ENCODE assay signal across 11 cellular contexts in the genomic region with DNA sequence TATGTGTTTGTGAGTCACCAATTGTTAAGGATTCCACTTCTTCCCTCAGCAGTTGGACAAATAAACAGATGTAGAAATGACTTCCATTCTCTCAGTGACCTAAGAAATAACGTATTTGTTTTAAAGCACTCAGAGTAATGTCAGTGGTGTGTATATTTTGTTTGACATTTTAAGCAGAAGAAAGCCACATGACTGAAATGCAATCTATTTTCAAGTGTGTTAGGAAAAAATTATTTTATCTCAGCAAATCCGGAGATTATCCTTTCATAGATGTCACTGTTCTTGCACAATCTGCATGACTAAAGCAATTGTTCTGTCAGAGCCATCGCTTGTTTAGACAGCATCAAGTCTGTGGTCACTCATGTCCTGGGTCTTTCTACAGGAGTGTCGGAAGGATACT.
DNase-seq lines count a peak whose midpoint lies in the region; ATAC-seq, FAIRE-seq and TF ChIP-seq lines count a peak whose summit lies in the region.
"Had no signal": no experiment of that assay in that cellular context is flagged by ENCODE, and none has a peak within 500 bp of the region (broad histone marks: within the 10 kb centered on the region; RNA-seq: fewer than 3 reads in every experiment).

No MANE protein-coding gene starts in this region.

- H3K4me1 ChIP-seq in A549 (peaks cover 73% of the 10 kb centered on the region), IMR-90 (ENCODE audit: control insufficient read depth, insufficient read depth, low read length) (peaks cover 18% of the 10 kb centered on the region), mammary epithelial cell (ENCODE audit: insufficient read depth, low read length) (peaks cover 68% of the 10 kb centered on the region)

- H3K79me1 ChIP-seq in IMR-90 (ENCODE audit: low read depth in 1 of 2, low read length in 2 of 2), result peaks cover 0 to 3% of the 10 kb centered on the region in 2 experiments; a peak in 1 of 4 replicates

- H3K23ac ChIP-seq in IMR-90 (ENCODE audit: low read depth, low read length), result no peak overlapping the region

- no peaks in the 10 kb centered on the region for H3K27me3 ChIP-seq in IMR-90 (ENCODE audit: control insufficient read depth, insufficient read depth, low read length)
- H3K27me3 ChIP-seq in mammary epithelial cell (ENCODE audit: insufficient read depth, low read length), result no peaks in the 10 kb centered on the region

- no peaks in the 10 kb centered on the region for H3K79me2 ChIP-seq in mammary epithelial cell (ENCODE audit: insufficient read depth, low read length)

- H3K4me2 ChIP-seq in A549 (peak overlapping the region; percentile 74), IMR-90 (ENCODE audit: low read depth, low read length) (peak overlapping the region; percentile 16; the same call in 1 of the 2 replicates), mammary epithelial cell (ENCODE audit: insufficient read depth, low read depth, low read length) (peak overlapping the region; percentile 65)

- ATAC-seq in A549 (peak; percentile 31 to 65; a peak in 4 of 6 replicates), IMR-90 (ENCODE audit: low read depth) (peak; percentile 72), Right ventricle myocardium inferior (no peak)
- no peak for ATAC-seq in naive thymus-derived CD8-positive, alpha-beta T cell

- TF ChIP-seq CTCF in A549 (IDR thresholded peaks at IDR 0.05) (no peak), IMR-90 (conservative IDR thresholded peaks at IDR 0.05; ENCODE audit: low read depth, low read length) (no peak), mammary epithelial cell (conservative IDR thresholded peaks at IDR 0.05 in 1 of 2, IDR thresholded peaks at IDR 0.05 in 1 of 2; ENCODE audit: extremely low read depth in 1 of 2, insufficient read depth in 1 of 2, low read depth in 1 of 2, low read length in 2 of 2) (no peak)

- H3K9me3 ChIP-seq in A549 (no peaks in the 10 kb centered on the region), IMR-90 (ENCODE audit: control insufficient read depth, insufficient read depth, low read length) (no peaks in the 10 kb centered on the region), mammary epithelial cell (replicated peaks; ENCODE audit: insufficient read depth, low read length) (no peaks in the 10 kb centered on the region)

- no peak overlapping the region for H3K56ac ChIP-seq in IMR-90 (ENCODE audit: extremely low read depth, insufficient read depth, low read length)

- no peak overlapping the region for H2BK20ac ChIP-seq in IMR-90 (ENCODE audit: low read depth, low read length)

- no peak overlapping the region for H4K91ac ChIP-seq in IMR-90 (ENCODE audit: insufficient read depth, low read depth, low read length)

- CTCF ChIA-PET in A549 (lab: Yijun Ruan, JAX) (interaction anchor here (0.8 to 3.4 kb wide), 7 partner anchors 11 to 979 kb away, joined by 3 to 10 read pairs (median 3); no protein-coding TSS in a partner anchor), IMR-90 (lab: Yijun Ruan, JAX) (interaction anchor here (0.6 kb wide), 1 partner anchor 40 kb away, joined by 3 read pairs; no protein-coding TSS in a partner anchor), mammary epithelial cell (lab: Charles Lee; ENCODE audit: low non-redundant PET) (no interaction called here)

- H3K4me3 Mint-ChIP-seq in naive thymus-derived CD8-positive, alpha-beta T cell, result no peak overlapping the region
- H3K4me3 Mint-ChIP-seq: nephron progenitor cell had no signal

- H2AFZ ChIP-seq in IMR-90 (replicated peaks; ENCODE audit: low read length, poor library complexity) (no peak overlapping the region), mammary epithelial cell (ENCODE audit: low read depth, low read length) (no peak overlapping the region)

- peak overlapping the region; percentile 84; the same call in 1 of the 2 replicates for H2BK120ac ChIP-seq in IMR-90 (ENCODE audit: low read depth, low read length)

- no peak; a peak in 2 of 5 replicates for TF ChIP-seq EP300 in A549 (IDR thresholded peaks at IDR 0.05)

- no peak for TF ChIP-seq POLR2A in A549 (IDR thresholded peaks at IDR 0.05; ENCODE audit: low read length)
- no peak for TF ChIP-seq POLR2A in IMR-90 (IDR thresholded peaks at IDR 0.05; ENCODE audit: low read depth, low read length)

- H4K20me1 ChIP-seq in IMR-90 (ENCODE audit: insufficient read depth, low read length) (no peaks in the 10 kb centered on the region), mammary epithelial cell (ENCODE audit: insufficient read depth, low read length) (no peaks in the 10 kb centered on the region)

- no peaks in the 10 kb centered on the region for H3K27me3 Mint-ChIP-seq in naive thymus-derived CD8-positive, alpha-beta T cell

- H3K9me3 Mint-ChIP-seq in naive thymus-derived CD8-positive, alpha-beta T cell, result no peaks in the 10 kb centered on the region
- H3K9me3 Mint-ChIP-seq: nephron progenitor cell had no signal

- H3K4me3 ChIP-seq in A549 (no peak overlapping the region), IMR-90 (ENCODE audit: insufficient read depth, low read depth, low read length) (no peak overlapping the region), mammary epithelial cell (replicated peaks in 1 of 3; ENCODE audit: insufficient read depth in 1 of 3, low read depth in 2 of 3, low read length in 3 of 3) (peak overlapping the region in 1 of 3 experiments; percentile 11)

- peak overlapping the region; percentile 2; the same call in 2 of the 3 replicates for H2BK15ac ChIP-seq in IMR-90 (ENCODE audit: low read depth, low read length)

- no TSS peak for BruUV-seq in IMR-90 (replicated peaks; lab: Mats Ljungman, UMichigan)
- BruUV-seq in mammary epithelial cell (replicated peaks; lab: Mats Ljungman, UMichigan), result no TSS peak

- no peak overlapping the region for H2AK5ac ChIP-seq in IMR-90 (ENCODE audit: low read depth, low read length)

- 8% methylated on average over 4 of the region's 4 CpGs for WGBS in A549 (ENCODE audit: missing lambda C conversion rate)
- WGBS in IMR-90 (ENCODE audit: extremely low coverage in 2 of 2, insufficient read length in 1 of 2), 2 experiments, result 0% methylated on average over 1 of the region's 4 CpGs; no CpG with 5 or more reads in 1 of the 2 experiments
- 23% methylated on average over 4 of the region's 4 CpGs for WGBS in mammary epithelial cell (ENCODE audit: low coverage, missing lambda C conversion rate)

- H2AK9ac ChIP-seq in IMR-90 (replicated peaks; ENCODE audit: low read depth, low read length, poor library complexity), result no peak overlapping the region

- no peak overlapping the region for H4K5ac ChIP-seq in IMR-90 (ENCODE audit: low read depth, low read length)

- FAIRE-seq in A549 (lab: Jason Lieb, UNC) (peak; percentile 80), islet of Langerhans (lab: Jason Lieb, UNC) (peak; percentile 30)

- no peak overlapping the region for H3K27ac Mint-ChIP-seq in naive thymus-derived CD8-positive, alpha-beta T cell
- H3K27ac Mint-ChIP-seq: nephron progenitor cell had no signal

- intact Hi-C loops in IMR-90 (cut with micrococcal nuclease) (loop anchor here (5.0 kb wide), 2 partner anchors 41 to 326 kb away; no protein-coding TSS in a partner anchor), mammary epithelial cell (cut with micrococcal nuclease) (no loop called here), Right ventricle myocardium inferior (cut with DNase I) (no loop called here)

- H2BK5ac ChIP-seq in IMR-90 (ENCODE audit: low read depth, low read length, poor library complexity, severe bottlenecking), result peak overlapping the region; percentile 72

- H3K4me1 Mint-ChIP-seq in naive thymus-derived CD8-positive, alpha-beta T cell, result no peaks in the 10 kb centered on the region

- peaks cover 6% of the 10 kb centered on the region for H3K9me1 ChIP-seq in IMR-90 (ENCODE audit: insufficient read depth, low read length)

- in situ Hi-C loops in IMR-90 (cut with MboI; ENCODE audit: low sequenced_read_pairs) (no loop called here), mammary epithelial cell (cut with MboI; ENCODE audit: low sequenced_read_pairs in 2 of 2) (no loop called here)

- H3K9ac ChIP-seq in IMR-90 (ENCODE audit: low read depth, low read length) (no peak overlapping the region), mammary epithelial cell (ENCODE audit: insufficient read depth, low read length) (no peak overlapping the region)

- no peak overlapping the region for H4K8ac ChIP-seq in IMR-90 (ENCODE audit: low read depth in 2 of 2, low read length in 2 of 2)

- TF ChIP-seq RAD21 in A549 (conservative IDR thresholded peaks at IDR 0.05 in 1 of 2, IDR thresholded peaks at IDR 0.05 in 1 of 2) (no peak), IMR-90 (IDR thresholded peaks at IDR 0.05; ENCODE audit: low read length) (no peak)

- H3K18ac ChIP-seq in IMR-90 (ENCODE audit: low read depth, low read length), result peak overlapping the region; percentile 91; the same call in 1 of the 2 replicates

- POLR2A ChIA-PET in A549 (lab: Yijun Ruan, JAX), result no interaction called here
- POLR2A ChIA-PET in IMR-90 (lab: Charles Lee; ENCODE audit: unreplicated experiment), result no interaction called here
- POLR2A ChIA-PET in naive thymus-derived CD8-positive, alpha-beta T cell (lab: Charles Lee), result no interaction called here

- H3K36me3 Mint-ChIP-seq in naive thymus-derived CD8-positive, alpha-beta T cell, result peaks cover 0 to 47% (median 42%) of the 10 kb centered on the region in 3 donors

- dilution Hi-C loops in IMR-90 (cut with HindIII; ENCODE audit: low sequenced_read_pairs, unreplicated experiment) (no loop called here), mammary epithelial cell (cut with HindIII; ENCODE audit: low sequenced_read_pairs) (no loop called here)

- H3K4ac ChIP-seq in IMR-90 (ENCODE audit: low read depth, low read length), result no peak overlapping the region

- H3K14ac ChIP-seq in IMR-90 (replicated peaks; ENCODE audit: low read depth, low read length), result no peak overlapping the region

- H3K36me3 ChIP-seq in IMR-90 (ENCODE audit: control insufficient read depth, insufficient read depth, low read length) (no peaks in the 10 kb centered on the region), mammary epithelial cell (ENCODE audit: insufficient read depth, low read length) (no peaks in the 10 kb centered on the region)

- peak; percentile 56 to 76 for DNase-seq in A549 (ENCODE audit: low read depth in 1 of 2, low spot score in 1 of 2)
- DNase-seq in IMR-90, result peak; percentile 95
- peak; percentile 80 for DNase-seq in mammary epithelial cell
- no peak for DNase-seq in activated CD8-positive, alpha-beta memory T cell treated with anti-CD3 and anti-CD28 coated beads, Interleukin-2, amount 50 U/mL, for 4 hours
- no peak for DNase-seq in naive thymus-derived CD8-positive, alpha-beta T cell
- no peak for DNase-seq in GDM1 (lab: John Stamatoyannopoulos, UW)
- no peak for DNase-seq in Right ventricle myocardium inferior (ENCODE audit: missing footprints)
- DNase-seq: activated CD8-positive, alpha-beta memory T cell treated with anti-CD3 and anti-CD28 coated beads, Interleukin-2, amount 50 U/mL, for 48 hours; nephron progenitor cell; stimulated activated CD4-positive, alpha-beta T cell treated with anti-CD3 and anti-CD28 coated beads, Interleukin-2, amount 100 ng/mL, for 24 hours had no signal

- H3K27ac ChIP-seq in A549, result peak overlapping the region; percentile 72 to 86
- H3K27ac ChIP-seq in IMR-90 (ENCODE audit: insufficient read depth, low read length), result no peak overlapping the region
- H3K27ac ChIP-seq in mammary epithelial cell (ENCODE audit: insufficient read depth, low read depth, low read length), result peak overlapping the region; percentile 49

TF ChIP-seq in A549, 52 proteins besides CTCF, POLR2A, EP300 and RAD21 (continues in another document):
- no peak for TF ChIP-seq NR3C1 (IDR thresholded peaks at IDR 0.05)
- TF ChIP-seq CEBPB (IDR thresholded peaks at IDR 0.05), result peak; percentile 95 to 97

TF ChIP-seq in IMR-90, 13 proteins besides CTCF, POLR2A, EP300 and RAD21 (continues in another document):
- no peak for TF ChIP-seq RCOR1 (IDR thresholded peaks at IDR 0.05; ENCODE audit: insufficient replicate concordance, low read length)

Comparison
In these comparisons a context has a peak if more than half of its experiments do, and no peak if none do; other contexts are left out.
1. ATAC-seq: peak in A549 (2 of 2) and IMR-90 (single experiment); none in naive thymus-derived CD8-positive, alpha-beta T cell (0 of 2) and Right ventricle myocardium inferior (single experiment).
2. DNase-seq: peak in A549 (2 of 2), IMR-90 (single experiment) and mammary epithelial cell (single experiment); none in activated CD8-positive, alpha-beta memory T cell treated with anti-CD3 and anti-CD28 coated beads, Interleukin-2, amount 50 U/mL, for 4 hours (single experiment), naive thymus-derived CD8-positive, alpha-beta T cell (0 of 10), GDM1 (single experiment) and Right ventricle myocardium inferior (single experiment).
3. H3K4me2 ChIP-seq: peak in every context shown above with its lines; median percentile 74 in A549; 65 in mammary epithelial cell; 16 in IMR-90.